20 cellular contexts compared by ENCODE assay signal in genomic region chr17:74153456-74153810, GRCh38. TPM values are rescaled to one million over a fixed set of nuclear protein-coding genes. Genes with fewer than 3 reads are reported as not detected.
A peak's percentile ranks its signal among the peaks of the same experiment; 100 is the strongest.
DNase-seq lines count a peak whose midpoint lies in the region; ATAC-seq, FAIRE-seq and TF ChIP-seq lines count a peak whose summit lies in the region.
"Had no signal": no experiment of that assay in that cellular context is flagged by ENCODE, and none has a peak within 500 bp of the region (broad histone marks: within the 10 kb centered on the region; RNA-seq: fewer than 3 reads in every experiment).

No MANE protein-coding gene starts in this region.

- no peak for TF ChIP-seq CTCF in bronchial epithelial cell (IDR thresholded peaks at IDR 0.05; ENCODE audit: insufficient read depth, low read length, severe bottlenecking)
- no peak for TF ChIP-seq CTCF in progenitor cell of endocrine pancreas (IDR thresholded peaks at IDR 0.05; ENCODE audit: unreplicated experiment)

- FAIRE-seq in bronchial epithelial cell (lab: Jason Lieb, UNC) = peak; percentile 83
- FAIRE-seq: A204.1, GM12878, GM19239 had no signal

- no peak overlapping the region for H3K4me3 ChIP-seq in NT2/D1 (ENCODE audit: insufficient read length, low read depth)
- H3K4me3 ChIP-seq in bronchial epithelial cell (ENCODE audit: low read depth, low read length) = no peak overlapping the region
- H3K4me3 ChIP-seq: GM12878, GM23338 had no signal

- no peaks in the 10 kb centered on the region for H3K36me3 ChIP-seq in NT2/D1 (ENCODE audit: insufficient read depth, insufficient read length, low read length)
- no peaks in the 10 kb centered on the region for H3K36me3 ChIP-seq in bronchial epithelial cell (ENCODE audit: control insufficient read depth, insufficient read depth, low read length)
- H3K36me3 ChIP-seq: BE2C had no signal

- no peaks in the 10 kb centered on the region for H3K36me3 Mint-ChIP-seq in progenitor cell of endocrine pancreas (ENCODE audit: insufficient read depth)
- H3K36me3 Mint-ChIP-seq: CD4-positive, CD25-positive, alpha-beta regulatory T cell; CD8-positive, alpha-beta memory T cell had no signal

- peak overlapping the region; percentile 27 for H3K9ac ChIP-seq in NT2/D1 (ENCODE audit: insufficient read length, low read depth)

- DNase-seq in NT2/D1 (ENCODE audit: low read depth, low spot score) (no peak), bronchial epithelial cell (ENCODE audit: low read depth) (no peak), iPS-NIHi11 (ENCODE audit: low spot score) (peak; percentile 4), progenitor cell of endocrine pancreas (ENCODE audit: low spot score, unreplicated experiment) (no peak), NCI-H446 (lab: John Stamatoyannopoulos, UW) (no peak)
- DNase-seq in activated naive CD4-positive, alpha-beta T cell treated with Interleukin-2 at 50 U/mL for 16 hours = no peak
- DNase-seq: ACHN; C1 segment of cervical spinal cord; CD4-positive, CD25-positive, alpha-beta regulatory T cell; CD8-positive, alpha-beta memory T cell; COR-L47; DND-41; EL had no signal

- H3K27ac Mint-ChIP-seq in progenitor cell of endocrine pancreas = peak overlapping the region; percentile 49
- H3K27ac Mint-ChIP-seq: CD4-positive, CD25-positive, alpha-beta regulatory T cell; CD8-positive, alpha-beta memory T cell; GM23338; H9 had no signal

- no peak overlapping the region for H3K4me3 Mint-ChIP-seq in progenitor cell of endocrine pancreas (ENCODE audit: low read depth)
- H3K4me3 Mint-ChIP-seq: CD4-positive, CD25-positive, alpha-beta regulatory T cell; CD8-positive, alpha-beta memory T cell; GM23338; H9 had no signal

- H3K4me1 Mint-ChIP-seq in progenitor cell of endocrine pancreas (ENCODE audit: low read depth) = peaks cover 21% of the 10 kb centered on the region
- H3K4me1 Mint-ChIP-seq: CD4-positive, CD25-positive, alpha-beta regulatory T cell; CD8-positive, alpha-beta memory T cell had no signal

- H3K27me3 Mint-ChIP-seq in progenitor cell of endocrine pancreas = peaks cover 6% of the 10 kb centered on the region

- H3K4me1 ChIP-seq in NT2/D1 (ENCODE audit: insufficient read depth, insufficient read length) = peaks cover 3% of the 10 kb centered on the region

- no peaks in the 10 kb centered on the region for H3K9me3 Mint-ChIP-seq in progenitor cell of endocrine pancreas (ENCODE audit: low read depth)
- H3K9me3 Mint-ChIP-seq: CD8-positive, alpha-beta memory T cell had no signal

- ATAC-seq in GM21526 (IDR thresholded peaks at IDR 0.05; ENCODE audit: low FRiP score, unreplicated experiment) = no peak
- ATAC-seq: GM12878 had no signal

- H3K9me3 ChIP-seq in NT2/D1 (ENCODE audit: insufficient read depth, low read length) = peaks cover 6% of the 10 kb centered on the region; the same call in 1 of the 2 replicates
- H3K9me3 ChIP-seq: BE2C had no signal

- H3K27me3 ChIP-seq in NT2/D1 (ENCODE audit: insufficient read depth, insufficient read length) = no peaks in the 10 kb centered on the region
- no peaks in the 10 kb centered on the region for H3K27me3 ChIP-seq in bronchial epithelial cell (ENCODE audit: control insufficient read depth, insufficient read depth, low read length)
- H3K27me3 ChIP-seq: BE2C had no signal

RNA-seq across cellular contexts. Expression of gene RPL38, which starts 50.0 kb away (rescaled TPM):
- total RNA-seq in bronchial epithelial cell (436 and 2,898 TPM in 2 replicates), progenitor cell of endocrine pancreas (798 and 811 TPM in 2 replicates)

RNA-seq across cellular contexts. Expression of gene TTYH2, which starts 59.9 kb away (rescaled TPM):
- 1.3 and 2.4 TPM in 2 replicates for total RNA-seq in bronchial epithelial cell
- 0.69 and 1.1 TPM in 2 replicates for total RNA-seq in progenitor cell of endocrine pancreas
